ENCODE assay signal across 1 cellular context in genomic region chr16:87853411-87854052, GRCh38.
TF ChIP-seq lines count a peak whose summit lies in the region.

No MANE protein-coding gene starts in this region.

TF ChIP-seq in HepG2, 621 proteins besides CTCF, POLR2A, EP300 and RAD21 (continued from another document and continues in another):
- TF ChIP-seq FUBP1 (CRISPR knock-in tag; IDR thresholded peaks at IDR 0.05; ENCODE audit: borderline replicate concordance) (no peak), ARNT2 (CRISPR knock-in tag; IDR thresholded peaks at IDR 0.05; ENCODE audit: low read depth) (peak; percentile 74; the same call in 1 of the 2 replicates), FOXJ3 (CRISPR knock-in tag; IDR thresholded peaks at IDR 0.05; ENCODE audit: borderline replicate concordance) (peak; percentile 48; the same call in 1 of the 2 replicates), ZBTB10 (CRISPR knock-in tag; IDR thresholded peaks at IDR 0.05; ENCODE audit: borderline replicate concordance) (0 out of 2 replicates have a peak, but pooled peaks have one; percentile 20), NFKBIZ (CRISPR knock-in tag; IDR thresholded peaks at IDR 0.05) (peak; percentile 44; the same call in 1 of the 2 replicates), SUZ12 (IDR thresholded peaks at IDR 0.05; ENCODE audit: low read depth, low read length) (no peak), ZNF253 (CRISPR knock-in tag; IDR thresholded peaks at IDR 0.05; ENCODE audit: borderline replicate concordance) (no peak; the same call in 1 of the 2 replicates), ZBTB1 (CRISPR knock-in tag; IDR thresholded peaks at IDR 0.05; ENCODE audit: borderline replicate concordance) (no peak), NFATC3 (CRISPR knock-in tag; IDR thresholded peaks at IDR 0.05) (no peak), TBP (CRISPR knock-in tag; IDR thresholded peaks at IDR 0.05) (no peak), ZNF350 (CRISPR knock-in tag; IDR thresholded peaks at IDR 0.05; ENCODE audit: borderline replicate concordance, low read depth) (peak; percentile 73; the same call in 1 of the 2 replicates), PHF20 (CRISPR knock-in tag; IDR thresholded peaks at IDR 0.05) (no peak), MYPOP (CRISPR knock-in tag; IDR thresholded peaks at IDR 0.05) (no peak), MIXL1 (CRISPR knock-in tag; IDR thresholded peaks at IDR 0.05) (peak; percentile 44; the same call in 1 of the 2 replicates), ERF (CRISPR knock-in tag; IDR thresholded peaks at IDR 0.05) (peak; percentile 89; the same call in 1 of the 2 replicates), SIX4 (CRISPR knock-in tag; IDR thresholded peaks at IDR 0.05) (peak; percentile 63), ZNF513 (CRISPR knock-in tag; conservative IDR thresholded peaks at IDR 0.05) (no peak), ZNF546 (CRISPR knock-in tag; conservative IDR thresholded peaks at IDR 0.05) (0 out of 2 replicates have a peak, but pooled peaks have one; percentile 28), ZNF562 (CRISPR knock-in tag; IDR thresholded peaks at IDR 0.05; ENCODE audit: borderline replicate concordance) (no peak), ZNF747 (CRISPR knock-in tag; IDR thresholded peaks at IDR 0.05; ENCODE audit: borderline replicate concordance) (no peak), MTF2 (CRISPR knock-in tag; IDR thresholded peaks at IDR 0.05; ENCODE audit: borderline replicate concordance) (no peak), MATR3 (CRISPR knock-in tag; IDR thresholded peaks at IDR 0.05) (no peak), HDAC1 (CRISPR knock-in tag; IDR thresholded peaks at IDR 0.05) (peak; percentile 94), ZNF326 (CRISPR knock-in tag; IDR thresholded peaks at IDR 0.05; ENCODE audit: borderline replicate concordance) (no peak), ZNF883 (CRISPR knock-in tag; IDR thresholded peaks at IDR 0.05; ENCODE audit: not compliant biosample characterization) (no peak), U2AF1 (optimal IDR thresholded peaks at IDR 0.05; ENCODE audit: low read depth, low read length) (no peak), CBX5 (CRISPR knock-in tag; IDR thresholded peaks at IDR 0.05; ENCODE audit: borderline replicate concordance) (peak; percentile 86; the same call in 1 of the 2 replicates), AGO1 (IDR thresholded peaks at IDR 0.05; ENCODE audit: low read depth, low read length, poor library complexity, severe bottlenecking) (peak; percentile 41), TBX2 (CRISPR knock-in tag; IDR thresholded peaks at IDR 0.05; ENCODE audit: borderline replicate concordance) (peak; percentile 82), JDP2 (CRISPR knock-in tag; IDR thresholded peaks at IDR 0.05; ENCODE audit: borderline replicate concordance) (no peak), THAP11 (CRISPR knock-in tag; IDR thresholded peaks at IDR 0.05) (peak; percentile 77), SOX13 (IDR thresholded peaks at IDR 0.05) (no peak), SOX13 (CRISPR knock-in tag; conservative IDR thresholded peaks at IDR 0.05 in 1 of 2, IDR thresholded peaks at IDR 0.05 in 1 of 2) (peak in 1 of 2 experiments; percentile 76; a peak in 2 of 4 replicates), ZNF776 (CRISPR knock-in tag; IDR thresholded peaks at IDR 0.05) (0 out of 2 replicates have a peak, but pooled peaks have one; percentile 61), ZNF512 (CRISPR knock-in tag; IDR thresholded peaks at IDR 0.05) (no peak), NR2F6 (IDR thresholded peaks at IDR 0.05) (no peak), NR2F6 (CRISPR knock-in tag; IDR thresholded peaks at IDR 0.05) (peak; percentile 81; the same call in 1 of the 2 replicates), ZNF740 (CRISPR knock-in tag; IDR thresholded peaks at IDR 0.05) (peak; percentile 88), ZNF503 (CRISPR knock-in tag; IDR thresholded peaks at IDR 0.05) (peak; percentile 49; the same call in 1 of the 2 replicates), ZNF12 (CRISPR knock-in tag; IDR thresholded peaks at IDR 0.05) (peak; percentile 47; the same call in 1 of the 2 replicates), ZNF597 (CRISPR knock-in tag; IDR thresholded peaks at IDR 0.05) (no peak), ZNF720 (CRISPR knock-in tag; IDR thresholded peaks at IDR 0.05) (no peak), ZFP37 (CRISPR knock-in tag; IDR thresholded peaks at IDR 0.05; ENCODE audit: borderline replicate concordance) (peak; percentile 58; the same call in 1 of the 2 replicates), RARG (CRISPR knock-in tag; IDR thresholded peaks at IDR 0.05; ENCODE audit: low read depth) (0 out of 2 replicates have a peak, but pooled peaks have one; percentile 44), ZNF468 (CRISPR knock-in tag; IDR thresholded peaks at IDR 0.05) (no peak), ZNF30 (CRISPR knock-in tag; IDR thresholded peaks at IDR 0.05) (no peak), NR3C1 (CRISPR knock-in tag; IDR thresholded peaks at IDR 0.05) (no peak), MTA1 (CRISPR knock-in tag; IDR thresholded peaks at IDR 0.05; ENCODE audit: borderline replicate concordance) (peak; percentile 61), DNMT1 (CRISPR knock-in tag; IDR thresholded peaks at IDR 0.05) (no peak), PHB2 (IDR thresholded peaks at IDR 0.05; ENCODE audit: partially characterized antibody) (no peak), HDAC6 (IDR thresholded peaks at IDR 0.05; ENCODE audit: low read depth, low read length) (no peak), ZNF205 (CRISPR knock-in tag; IDR thresholded peaks at IDR 0.05) (peak; percentile 53; the same call in 1 of the 2 replicates), CEBPB (IDR thresholded peaks at IDR 0.05; ENCODE audit: borderline replicate concordance, low read depth, low read length) (peak; percentile 97), CBFB (CRISPR knock-in tag; IDR thresholded peaks at IDR 0.05) (peak; percentile 77), PREB (CRISPR knock-in tag; IDR thresholded peaks at IDR 0.05) (no peak), ZBTB39 (CRISPR knock-in tag; IDR thresholded peaks at IDR 0.05) (no peak), EHMT2 (IDR thresholded peaks at IDR 0.05; ENCODE audit: borderline replicate concordance, low read depth, low read length) (no peak)
